14 cellular contexts compared by ENCODE assay signal in the genomic region with DNA sequence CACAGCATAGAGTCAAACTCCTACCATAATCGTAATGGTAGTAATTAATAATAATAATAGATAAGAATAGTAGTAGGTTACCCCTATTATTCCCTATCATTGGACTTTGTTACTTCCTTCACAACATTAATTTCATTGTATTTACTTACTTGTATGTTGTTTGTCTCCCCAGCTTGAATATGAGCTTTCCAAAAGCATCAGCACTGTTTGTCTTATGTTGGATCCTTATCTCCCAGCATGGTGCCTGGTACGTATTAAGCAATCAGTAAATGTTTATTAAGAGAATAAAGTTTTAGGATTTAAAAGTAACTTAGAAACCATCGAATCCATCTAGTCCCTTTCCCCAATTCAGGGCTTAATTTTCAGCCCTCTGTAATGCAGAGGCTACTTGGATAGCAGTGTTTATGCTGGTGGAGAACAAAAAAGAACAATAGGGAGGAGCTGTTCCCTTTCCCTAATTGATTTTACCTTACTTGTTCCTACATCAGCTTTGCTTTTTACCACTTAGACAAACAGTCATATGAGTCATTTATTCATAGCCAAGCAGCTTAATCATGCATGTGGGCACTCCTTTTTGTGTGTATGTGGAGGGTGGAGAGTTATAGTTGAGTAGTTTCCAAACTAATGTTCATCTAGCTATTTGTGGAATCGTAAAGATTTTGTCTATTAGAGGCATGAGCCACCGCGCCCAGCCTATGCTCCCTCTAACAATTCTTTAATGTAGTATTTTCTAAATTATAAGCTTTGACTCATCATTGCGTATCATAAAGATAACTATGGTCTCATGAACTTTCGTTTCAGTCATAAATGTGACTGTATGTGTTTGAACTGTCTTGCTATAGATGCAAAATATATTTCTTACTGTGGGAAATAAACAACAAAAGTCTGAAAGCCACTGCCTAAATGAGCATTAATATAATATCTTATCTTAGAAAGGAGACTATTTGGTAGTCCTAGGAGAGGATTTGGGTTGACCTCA. TPM values are rescaled to one million over a fixed set of nuclear protein-coding genes. Genes with fewer than 3 reads are reported as not detected.
DNase-seq lines count a peak whose midpoint lies in the region; ATAC-seq and TF ChIP-seq lines count a peak whose summit lies in the region.
"Had no signal": no experiment of that assay in that cellular context is flagged by ENCODE, and none has a peak within 500 bp of the region (broad histone marks: within the 10 kb centered on the region; RNA-seq: fewer than 3 reads in every experiment).

No MANE protein-coding gene starts in this region.

- no peak for TF ChIP-seq POLR2A in spleen (IDR thresholded peaks at IDR 0.05)

- H3K27me3 ChIP-seq in brain microvascular endothelial cell (replicated peaks) (no peaks in the 10 kb centered on the region), spleen (replicated peaks in 1 of 7) (no peaks in the 10 kb centered on the region)

- H3K27ac ChIP-seq in brain microvascular endothelial cell, result peak overlapping the region; percentile 75
- H3K27ac ChIP-seq in spleen, result no peak overlapping the region

- ATAC-seq in left colon, result peak; percentile 77
- ATAC-seq: activated CD8-positive, alpha-beta T cell treated with anti-CD3 and anti-CD28 coated beads, Interleukin-2, amount 10 ng/mL, durations not matched to agents 7 days and 5 days; natural killer cell treated with Interleukin-12 subunit alpha and Interleukin-12 subunit beta and Interleukin-15 and Interleukin-18, amount 100 ng/mL, for 72 hours had no signal

- WGBS in spleen, 5 donors, result 77 to 92% (median 84%) methylated on average over 8 of the region's 8 CpGs

- DNase-seq in AG10803 (ENCODE audit: low read depth) (peak; percentile 70), LNCaP clone FGC (ENCODE audit: low read depth) (peak; percentile 84), brain microvascular endothelial cell (peak; percentile 56), left colon (peak in 1 of 2 donors; percentile 11), SK-N-DZ (ENCODE audit: low spot score) (no peak), NCI-H82 treated with DMSO at 0.1 percent for 48 hours (lab: John Stamatoyannopoulos, UW; ENCODE audit: unreplicated experiment) (no peak), spleen (no peak), HuH-7 (ENCODE audit: low spot score) (no peak)
- DNase-seq: activated CD8-positive, alpha-beta T cell treated with anti-CD3 and anti-CD28 coated beads, Interleukin-2, amount 10 ng/mL, durations not matched to agents 7 days and 5 days; CD4-positive, alpha-beta memory T cell; hippocampal formation; SHP77; stimulated activated CD4-positive, alpha-beta T cell treated with anti-CD3 and anti-CD28 coated beads, Interleukin-4, amount 100 ng/mL, for 4 hours had no signal

- H3K36me3 ChIP-seq in brain microvascular endothelial cell (replicated peaks), result no peaks in the 10 kb centered on the region
- no peaks in the 10 kb centered on the region for H3K36me3 ChIP-seq in spleen

- TF ChIP-seq CTCF in AG10803 (conservative IDR thresholded peaks at IDR 0.05; ENCODE audit: low read length), result no peak
- TF ChIP-seq CTCF in LNCaP clone FGC (IDR thresholded peaks at IDR 0.05; ENCODE audit: control insufficient read depth, extremely low read depth, insufficient read depth), result no peak
- no peak for TF ChIP-seq CTCF in brain microvascular endothelial cell (IDR thresholded peaks at IDR 0.05; ENCODE audit: low read depth, low read length, missing control alignments)
- TF ChIP-seq CTCF in spleen (IDR thresholded peaks at IDR 0.05 in 8 of 11, conservative IDR thresholded peaks at IDR 0.05 in 3 of 11), result no peak

- intact Hi-C loops in left colon (cut with DNase I, micrococcal nuclease), result no loop called here
- intact Hi-C loops in spleen (cut with DNase I; ENCODE audit: low total_unique reads), result no loop called here

- in situ Hi-C loops in brain microvascular endothelial cell (cut with HindIII; ENCODE audit: low pct_ligation_motif_present, low sequenced_read_pairs), result no loop called here

- H3K4me1 ChIP-seq in spleen, result no peaks in the 10 kb centered on the region

- no peaks in the 10 kb centered on the region for H3K9me3 ChIP-seq in spleen

- H3K4me3 ChIP-seq in AG10803 (ENCODE audit: low read length) (no peak overlapping the region), LNCaP clone FGC (ENCODE audit: low read depth, low read length) (peak overlapping the region; percentile 22), brain microvascular endothelial cell (ENCODE audit: low read depth, low read length) (no peak overlapping the region), spleen (no peak overlapping the region)

RNA-seq across cellular contexts. Expression of a gene that starts 20.9 kb away (rescaled TPM):
- total RNA-seq in left colon (10 to 100 TPM; 45.1 to 53.0 TPM), spleen (10 to 100 TPM; 42.6 to 62.5 (median 53.5) TPM)
- polyA plus RNA-seq in SK-N-DZ (2014; cell fraction: cytosol; rRNA removed), result 35.7 and 46.6 TPM in 2 replicates
- 11.2 and 15.8 TPM in 2 replicates for polyA plus RNA-seq in SK-N-DZ (2014; cell fraction: nucleus; rRNA removed)
- 10 to 100 TPM in 2 of 3 donors, 1 to 10 TPM in 1; 8.3 to 16.2 (median 13.5) TPM for polyA plus RNA-seq in spleen

Comparison
In these comparisons a context has a peak if more than half of its experiments do, and no peak if none do; other contexts are left out.
1. DNase-seq: peak in AG10803 (single experiment), LNCaP clone FGC (single experiment) and brain microvascular endothelial cell (single experiment); none in SK-N-DZ (single experiment), NCI-H82 treated with DMSO at 0.1 percent for 48 hours (single experiment), spleen (single experiment) and HuH-7 (single experiment).